ENCODE assay signal across 9 cellular contexts in genomic region chr12:94240171-94240570, GRCh38.
DNase-seq lines count a peak whose midpoint lies in the region; ATAC-seq, FAIRE-seq and TF ChIP-seq lines count a peak whose summit lies in the region.
"Had no signal": no experiment of that assay in that cellular context is flagged by ENCODE, and none has a peak within 500 bp of the region (broad histone marks: within the 10 kb centered on the region; RNA-seq: fewer than 3 reads in every experiment).

No MANE protein-coding gene starts in this region.

- H3K79me2 ChIP-seq in HepG2 (ENCODE audit: insufficient read depth, low read length) = no peaks in the 10 kb centered on the region

- H2AFZ ChIP-seq in HepG2 (ENCODE audit: low read length) = no peak overlapping the region

- H3K27me3 ChIP-seq in GM06990 (replicated peaks; ENCODE audit: control insufficient read depth, insufficient read depth, low read length) (no peaks in the 10 kb centered on the region), ascending aorta (no peaks in the 10 kb centered on the region), HepG2 (ENCODE audit: control insufficient read depth in 1 of 2, insufficient read depth in 2 of 2, low read length in 2 of 2) (no peaks in the 10 kb centered on the region)

- ATAC-seq in GM19467 (IDR thresholded peaks at IDR 0.05; ENCODE audit: unreplicated experiment) (peak; percentile 84), HG03135 (IDR thresholded peaks at IDR 0.05; ENCODE audit: unreplicated experiment) (peak; percentile 77), T-helper 17 cell (peak; percentile 74), HepG2 (no peak)
- ATAC-seq: activated naive CD4-positive, alpha-beta T cell treated with anti-CD3 and anti-CD28 coated beads, Interleukin-2, amount 50 U/mL, for 72 hours had no signal

- TF ChIP-seq EP300 in HepG2 (IDR thresholded peaks at IDR 0.05; ENCODE audit: low read depth in 2 of 2, low read length in 2 of 2) = no peak
- no peak for TF ChIP-seq EP300 in HepG2 (CRISPR knock-in tag; IDR thresholded peaks at IDR 0.05; ENCODE audit: borderline replicate concordance)

- peaks cover 4% of the 10 kb centered on the region for H3K36me3 ChIP-seq in GM06990 (ENCODE audit: control insufficient read depth, insufficient read depth, low read length)
- H3K36me3 ChIP-seq in ascending aorta = no peaks in the 10 kb centered on the region
- peaks cover 6 to 9% of the 10 kb centered on the region in 2 experiments; a peak in 4 of 5 replicates for H3K36me3 ChIP-seq in HepG2 (replicated peaks in 1 of 2; ENCODE audit: control insufficient read depth in 1 of 2, insufficient read depth in 2 of 2, low read length in 2 of 2)

- no peak overlapping the region for H3K4me3 Mint-ChIP-seq in T-helper 17 cell

- intact Hi-C loops in ascending aorta (cut with DNase I) = no loop called here
- intact Hi-C loops in HepG2 (cut with micrococcal nuclease; ENCODE audit: unreplicated experiment) = no loop called here

- no peak overlapping the region for H3K27ac ChIP-seq in ascending aorta
- no peak overlapping the region for H3K27ac ChIP-seq in HepG2 (ENCODE audit: extremely low read length, insufficient read depth, low read length)

- 90% methylated on average over 1 of the region's 1 CpG for WGBS in HepG2 (ENCODE audit: low lambda C conversion rate)

- TF ChIP-seq CTCF in GM06990 (IDR thresholded peaks at IDR 0.05; ENCODE audit: insufficient read depth, low read length, poor library complexity, severe bottlenecking) = no peak
- TF ChIP-seq CTCF in ascending aorta (IDR thresholded peaks at IDR 0.05) = no peak
- no peak for TF ChIP-seq CTCF in HepG2 (CRISPR knock-in tag; IDR thresholded peaks at IDR 0.05)

- TF ChIP-seq POLR2A in HepG2 (IDR thresholded peaks at IDR 0.05; ENCODE audit: insufficient read depth in 1 of 2, low read depth in 2 of 2, low read length in 2 of 2) = no peak

- DNase-seq in GM06990 (ENCODE audit: extremely low read depth, insufficient read length) (peak; percentile 58), T-helper 17 cell (no peak), ascending aorta (ENCODE audit: low spot score in 2 of 2) (no peak), HepG2 (ENCODE audit: low spot score) (no peak), GOT3 (lab: John Stamatoyannopoulos, UW) (no peak)
- DNase-seq in stimulated activated CD4-positive, alpha-beta T cell treated with anti-CD3 and anti-CD28 coated beads, Interleukin-15, amount 100 ng/mL, for 24 hours = no peak

- no peak overlapping the region for H3K9ac ChIP-seq in HepG2 (ENCODE audit: insufficient read depth, low read depth, low read length)

- H3K4me1 ChIP-seq in ascending aorta = no peaks in the 10 kb centered on the region
- no peaks in the 10 kb centered on the region for H3K4me1 ChIP-seq in HepG2 (ENCODE audit: insufficient read depth, low read length)

- no peaks in the 10 kb centered on the region for H3K9me3 ChIP-seq in T-helper 17 cell (ENCODE audit: control insufficient read depth, low read length, poor library complexity, severe bottlenecking)
- H3K9me3 ChIP-seq in ascending aorta = no peaks in the 10 kb centered on the region
- H3K9me3 ChIP-seq in HepG2 (ENCODE audit: low read length) = no peaks in the 10 kb centered on the region

- no peak for FAIRE-seq in HepG2 (lab: Jason Lieb, UNC)

- no peak overlapping the region for H3K4me2 ChIP-seq in HepG2 (ENCODE audit: low read depth, low read length)

- no peaks in the 10 kb centered on the region for H3K27me3 Mint-ChIP-seq in T-helper 17 cell

- peaks cover 4% of the 10 kb centered on the region for H3K36me3 Mint-ChIP-seq in T-helper 17 cell (ENCODE audit: low read depth)

- H3K4me1 Mint-ChIP-seq in T-helper 17 cell = peaks cover 12% of the 10 kb centered on the region

- POLR2A ChIA-PET in HepG2 (lab: Yijun Ruan, JAX) = no interaction called here

- in situ Hi-C loops in HepG2 (cut with HindIII; ENCODE audit: extremely low pct_ligation_motif_present, low pct_unique_long_range_greater_than_20kb) = no loop called here

- H3K27ac Mint-ChIP-seq in T-helper 17 cell = no peak overlapping the region
- H3K27ac Mint-ChIP-seq: activated naive CD4-positive, alpha-beta T cell treated with anti-CD3 and anti-CD28 coated beads, Interleukin-2, amount 50 U/mL, for 72 hours had no signal

- H3K4me3 ChIP-seq in GM06990 (replicated peaks; ENCODE audit: low read depth, low read length) = no peak overlapping the region
- no peak overlapping the region for H3K4me3 ChIP-seq in ascending aorta
- no peak overlapping the region for H3K4me3 ChIP-seq in HepG2 (replicated peaks in 1 of 3; ENCODE audit: insufficient read depth in 1 of 3, low read depth in 2 of 3, low read length in 3 of 3)

- H4K20me1 ChIP-seq in HepG2 (ENCODE audit: insufficient read depth, low read length) = no peaks in the 10 kb centered on the region

- no peak for TF ChIP-seq RAD21 in HepG2 (CRISPR knock-in tag; IDR thresholded peaks at IDR 0.05)

- BruUV-seq in HepG2 (replicated peaks; lab: Mats Ljungman, UMichigan) = no TSS peak

- CTCF ChIA-PET in HepG2 (lab: Yijun Ruan, JAX; ENCODE audit: low intra/inter-chr PET ratio, low total read pairs) = no interaction called here

TF ChIP-seq in HepG2, 621 proteins besides CTCF, POLR2A, EP300 and RAD21:
- no peak for TF ChIP-seq ZMYM4 (CRISPR knock-in tag; IDR thresholded peaks at IDR 0.05)
- TF ChIP-seq JDP2 (CRISPR knock-in tag; IDR thresholded peaks at IDR 0.05; ENCODE audit: borderline replicate concordance) = no peak
- no peak for TF ChIP-seq IKZF1 (IDR thresholded peaks at IDR 0.05)
